Comparison of ENCODE assay signal across 8 cellular contexts in the genomic region with DNA sequence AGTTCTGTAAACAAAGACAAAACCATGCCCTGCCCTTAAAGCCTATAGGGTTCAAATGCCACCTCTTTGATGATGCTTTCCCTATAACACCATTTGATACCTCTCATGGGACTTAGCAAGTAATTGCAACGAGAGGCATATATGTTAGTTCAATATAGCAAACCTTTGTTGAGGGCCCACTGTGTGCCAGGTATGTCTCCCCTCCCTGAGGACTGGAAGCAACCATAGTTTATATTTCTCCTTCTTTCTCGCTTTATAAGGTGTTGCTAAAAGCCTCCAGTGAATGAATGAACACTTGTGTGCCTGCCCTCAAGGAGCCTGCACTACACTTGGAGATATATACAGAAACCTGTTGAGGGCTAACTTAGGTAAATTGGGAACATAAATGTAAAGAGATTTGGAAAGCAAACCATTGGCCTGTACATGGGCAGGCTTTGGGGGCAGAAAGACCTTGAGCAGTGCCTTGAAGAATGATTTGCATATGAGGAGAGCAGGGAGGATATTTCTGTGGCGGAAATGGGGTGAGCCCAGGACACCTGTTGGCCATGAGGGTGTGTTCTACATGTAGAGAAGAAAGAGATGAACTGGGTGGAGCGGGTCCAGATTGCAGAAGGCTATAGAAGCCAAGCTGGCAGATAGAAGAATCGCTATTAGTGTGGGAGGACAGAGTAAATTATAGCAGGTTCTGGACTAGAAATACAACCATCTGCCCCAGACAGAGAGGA. TPM values are rescaled to one million over a fixed set of nuclear protein-coding genes. Genes with fewer than 3 reads are reported as not detected.
A peak's percentile ranks its signal among the peaks of the same experiment; 100 is the strongest.
DNase-seq lines count a peak whose midpoint lies in the region; ATAC-seq and TF ChIP-seq lines count a peak whose summit lies in the region.

No MANE protein-coding gene starts in this region.

- peak overlapping the region; percentile 83 for H3K4me3 ChIP-seq in fibroblast of the aortic adventitia (ENCODE audit: low read depth, low read length)
- no peak overlapping the region for H3K4me3 ChIP-seq in A673 (ENCODE audit: low read depth, low read length, poor library complexity, severe bottlenecking)

- H3K27me3 ChIP-seq in A673 (replicated peaks; ENCODE audit: insufficient read depth, low read depth, low read length, poor library complexity): no peaks in the 10 kb centered on the region

- POLR2A ChIA-PET in A673 (lab: Charles Lee; ENCODE audit: low non-redundant PET): no interaction called here

- ATAC-seq in GM18498 (IDR thresholded peaks at IDR 0.05; ENCODE audit: unreplicated experiment) (peak; percentile 67), GM21360 (IDR thresholded peaks at IDR 0.05; ENCODE audit: unreplicated experiment) (peak; percentile 60), HG03520 (IDR thresholded peaks at IDR 0.05; ENCODE audit: unreplicated experiment) (peak; percentile 67)

- no peaks in the 10 kb centered on the region for H3K36me3 ChIP-seq in A673 (ENCODE audit: insufficient read depth, low read length, poor library complexity, severe bottlenecking)

- no peak for DNase-seq in fibroblast of the aortic adventitia (ENCODE audit: low read depth)
- peak; percentile 41 for DNase-seq in ureter (ENCODE audit: low spot score)
- no peak for DNase-seq in A673 (ENCODE audit: low spot score)
- DNase-seq in GOT3 (lab: John Stamatoyannopoulos, UW): no peak
- no peak for DNase-seq in ecto neural progenitor cell (ENCODE audit: low spot score)

- intact Hi-C loops in A673 (cut with micrococcal nuclease; ENCODE audit: unreplicated experiment): no loop called here

- H3K27ac ChIP-seq in A673 (ENCODE audit: low read depth, low read length, poor library complexity, severe bottlenecking): no peak overlapping the region

- CTCF ChIA-PET in A673 (lab: Charles Lee): no interaction called here

- TF ChIP-seq CTCF in fibroblast of the aortic adventitia (IDR thresholded peaks at IDR 0.05; ENCODE audit: insufficient read depth, low read length) (no peak), A673 (conservative IDR thresholded peaks at IDR 0.05; ENCODE audit: low read depth, low read length) (no peak)

- no peaks in the 10 kb centered on the region for H3K9me3 ChIP-seq in A673 (ENCODE audit: low read depth, low read length, poor library complexity, severe bottlenecking)

- H3K4me1 ChIP-seq in A673 (ENCODE audit: insufficient read depth, low read length, poor library complexity, severe bottlenecking): peaks cover 14% of the 10 kb centered on the region

- BruUV-seq in A673 (replicated peaks; lab: Mats Ljungman, UMichigan): no TSS peak

RNA-seq across cellular contexts. Expression of gene CKAP4, which starts 1.8 kb away (rescaled TPM):
- total RNA-seq in fibroblast of the aortic adventitia (ENCODE audit: low replicate concordance) (162 and 217 TPM in 2 replicates), ureter (39.7 TPM), A673 (2021) (81.8 and 89.4 TPM in 2 replicates)

RNA-seq across cellular contexts. Expression of gene TCP11L2, which starts 53.0 kb away (rescaled TPM):
- 36.1 and 42.4 TPM in 2 replicates for total RNA-seq in fibroblast of the aortic adventitia (ENCODE audit: low replicate concordance)
- 19.6 TPM for total RNA-seq in ureter
- total RNA-seq in A673 (2021): 0.39 and 3.0 TPM in 2 replicates
